In the genomic region with DNA sequence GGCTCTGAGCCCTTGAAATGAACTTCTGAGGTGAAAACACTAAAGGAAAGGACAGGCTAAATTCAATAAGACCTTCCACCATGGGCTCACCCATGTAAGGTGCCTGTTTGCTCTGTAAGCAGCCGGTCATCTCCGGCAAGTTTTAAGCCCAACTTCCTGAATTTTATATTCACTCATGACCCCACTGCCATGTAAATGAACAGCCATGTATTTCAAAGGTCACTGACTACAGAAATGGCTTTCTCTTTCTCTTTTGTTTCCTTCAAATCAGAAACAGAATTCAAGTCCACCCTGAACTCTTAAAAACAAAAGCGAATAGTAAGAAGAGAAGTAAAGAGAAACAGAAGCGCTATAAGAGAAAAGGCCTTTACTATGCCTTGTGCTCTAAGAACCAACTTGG, we compare ENCODE assay signal across 21 cellular contexts.
DNase-seq lines count a peak whose midpoint lies in the region; ATAC-seq, FAIRE-seq and TF ChIP-seq lines count a peak whose summit lies in the region.
"Had no signal": no experiment of that assay in that cellular context is flagged by ENCODE, and none has a peak within 500 bp of the region (broad histone marks: within the 10 kb centered on the region; RNA-seq: fewer than 3 reads in every experiment).

No MANE protein-coding gene starts in this region.

- H3K9ac ChIP-seq in liver (ENCODE audit: low read depth in 1 of 2, low read length in 2 of 2) (no peak overlapping the region), HepG2 (ENCODE audit: insufficient read depth, low read depth, low read length) (no peak overlapping the region)

- no peak for TF ChIP-seq EP300 in HepG2 (IDR thresholded peaks at IDR 0.05; ENCODE audit: low read depth in 2 of 2, low read length in 2 of 2)
- TF ChIP-seq EP300 in HepG2 (CRISPR knock-in tag; IDR thresholded peaks at IDR 0.05; ENCODE audit: borderline replicate concordance), result no peak

- POLR2A ChIA-PET in HepG2 (lab: Yijun Ruan, JAX), result no interaction called here

- H3K27me3 ChIP-seq in liver (ENCODE audit: control insufficient read depth in 4 of 4, insufficient read depth in 4 of 4, low read length in 3 of 4), result no peaks in the 10 kb centered on the region
- no peaks in the 10 kb centered on the region for H3K27me3 ChIP-seq in HepG2 (ENCODE audit: control insufficient read depth in 1 of 2, insufficient read depth in 2 of 2, low read length in 2 of 2)
- H3K27me3 ChIP-seq in right cardiac atrium (ENCODE audit: control insufficient read depth, insufficient read depth), result no peaks in the 10 kb centered on the region
- no peaks in the 10 kb centered on the region for H3K27me3 ChIP-seq in psoas muscle (ENCODE audit: insufficient read depth in 3 of 3, low read length in 2 of 3)
- H3K27me3 ChIP-seq: suprapubic skin had no signal

- TF ChIP-seq POLR2A in HepG2 (IDR thresholded peaks at IDR 0.05; ENCODE audit: insufficient read depth in 1 of 2, low read depth in 2 of 2, low read length in 2 of 2), result no peak

- no peaks in the 10 kb centered on the region for H3K79me2 ChIP-seq in HepG2 (ENCODE audit: insufficient read depth, low read length)

- FAIRE-seq in HepG2 (lab: Jason Lieb, UNC), result no peak
- FAIRE-seq: colon had no signal

- H3K36me3 ChIP-seq in liver (ENCODE audit: control insufficient read depth in 4 of 4, insufficient read depth in 3 of 4, low read depth in 1 of 4, low read length in 3 of 4) (no peaks in the 10 kb centered on the region), HepG2 (replicated peaks in 1 of 2; ENCODE audit: control insufficient read depth in 1 of 2, insufficient read depth in 2 of 2, low read length in 2 of 2) (no peaks in the 10 kb centered on the region), psoas muscle (ENCODE audit: insufficient read depth in 1 of 2, low read depth in 1 of 2) (peaks cover 0 to 22% of the 10 kb centered on the region in 2 donors)
- H3K36me3 ChIP-seq: suprapubic skin had no signal

- TF ChIP-seq CTCF in liver (IDR thresholded peaks at IDR 0.05; ENCODE audit: low read depth, low read length, missing input control), result no peak
- no peak for TF ChIP-seq CTCF in HepG2 (CRISPR knock-in tag; IDR thresholded peaks at IDR 0.05)
- no peak for TF ChIP-seq CTCF in psoas muscle (IDR thresholded peaks at IDR 0.05)

- in situ Hi-C loops in HepG2 (cut with HindIII; ENCODE audit: extremely low pct_ligation_motif_present, low pct_unique_long_range_greater_than_20kb), result no loop called here

- DNase-seq in HepG2 (ENCODE audit: low spot score), result no peak
- no peak for DNase-seq in right cardiac atrium
- DNase-seq in psoas muscle, result no peak
- DNase-seq in globus pallidus (ENCODE audit: low spot score), result no peak
- DNase-seq in NCI-H146 (lab: John Stamatoyannopoulos, UW), result no peak
- no peak for DNase-seq in nucleus accumbens (lab: John Stamatoyannopoulos, UW)
- DNase-seq: activated CD4-positive, alpha-beta T cell treated with anti-CD3 and anti-CD28 coated beads, Interleukin-2, amount 50 U/mL, for 4 hours; activated naive CD4-positive, alpha-beta T cell treated with Interleukin-2 at 50 U/mL for 16 hours; CD8-positive, alpha-beta T cell; DMS79; KG1; NCI-H1092 treated with DMSO at 0.1 percent for 48 hours; NCI-H524 treated with DMSO at 0.1 percent for 48 hours; SHP77; stimulated activated CD4-positive, alpha-beta T cell treated with anti-CD3 and anti-CD28 coated beads, Interleukin-4, amount 100 ng/mL, for 1 hour; T-cell had no signal

- H3K4me1 ChIP-seq in liver (ENCODE audit: control insufficient read depth in 4 of 4, insufficient read depth in 4 of 4, low read length in 3 of 4) (peaks cover 0 to 5% (median 0%) of the 10 kb centered on the region in 4 donors), HepG2 (ENCODE audit: insufficient read depth, low read length) (no peaks in the 10 kb centered on the region), right cardiac atrium (ENCODE audit: control insufficient read depth, insufficient read depth, low read length) (peaks cover 8% of the 10 kb centered on the region), psoas muscle (peaks cover 25% of the 10 kb centered on the region)

- TF ChIP-seq RAD21 in liver (IDR thresholded peaks at IDR 0.05) (peak in 1 of 2 donors; percentile 4), HepG2 (CRISPR knock-in tag; IDR thresholded peaks at IDR 0.05) (no peak)

- H3K4me3 ChIP-seq in liver (ENCODE audit: low read depth in 1 of 3, low read length in 3 of 3) (no peak overlapping the region), HepG2 (replicated peaks in 1 of 3; ENCODE audit: insufficient read depth in 1 of 3, low read depth in 2 of 3, low read length in 3 of 3) (no peak overlapping the region), right cardiac atrium (ENCODE audit: low read length) (no peak overlapping the region), psoas muscle (no peak overlapping the region)
- H3K4me3 ChIP-seq: suprapubic skin had no signal

- no peak overlapping the region for H2AFZ ChIP-seq in HepG2 (ENCODE audit: low read length)

- no peak overlapping the region for H3K4me2 ChIP-seq in HepG2 (ENCODE audit: low read depth, low read length)

- H3K9me3 ChIP-seq in liver (ENCODE audit: control insufficient read depth in 4 of 4, low read length in 3 of 4), result no peaks in the 10 kb centered on the region
- no peaks in the 10 kb centered on the region for H3K9me3 ChIP-seq in HepG2 (ENCODE audit: low read length)
- H3K9me3 ChIP-seq in right cardiac atrium (ENCODE audit: control insufficient read depth, low read length), result no peaks in the 10 kb centered on the region
- no peaks in the 10 kb centered on the region for H3K9me3 ChIP-seq in psoas muscle
- H3K9me3 ChIP-seq: suprapubic skin had no signal

- no peaks in the 10 kb centered on the region for H4K20me1 ChIP-seq in HepG2 (ENCODE audit: insufficient read depth, low read length)

- H3K27ac ChIP-seq in liver (ENCODE audit: low read depth in 1 of 2, low read length in 2 of 2), result peak overlapping the region in 1 of 2 donors; percentile 42
- H3K27ac ChIP-seq in HepG2 (ENCODE audit: extremely low read length, insufficient read depth, low read length), result no peak overlapping the region
- peak overlapping the region; percentile 37 for H3K27ac ChIP-seq in right cardiac atrium (ENCODE audit: low read length)
- H3K27ac ChIP-seq in psoas muscle, result peak overlapping the region; percentile 7
- H3K27ac ChIP-seq: suprapubic skin, VCaP had no signal

- CTCF ChIA-PET in HepG2 (lab: Yijun Ruan, JAX; ENCODE audit: low intra/inter-chr PET ratio, low total read pairs), result no interaction called here

- intact Hi-C loops in HepG2 (cut with micrococcal nuclease; ENCODE audit: unreplicated experiment) (loop anchor here (10.0 kb wide), 3 partner anchors 336 to 1286 kb away; no protein-coding TSS in a partner anchor), right cardiac atrium (cut with DNase I) (loop anchor here in 2 of 4 donors (10.0 kb wide), 1 partner anchor 226 kb away; a partner anchor contains a TSS), psoas muscle (cut with DNase I) (loop anchor here in 1 of 2 donors (10.0 kb wide), 2 partner anchors 86 to 166 kb away; no protein-coding TSS in a partner anchor)

- ATAC-seq in HepG2 (no peak), right cardiac atrium (no peak), psoas muscle (no peak), GM19328 (IDR thresholded peaks at IDR 0.05; ENCODE audit: unreplicated experiment) (no peak)
- ATAC-seq: CD8-positive, alpha-beta T cell; T-cell had no signal

- BruUV-seq in HepG2 (replicated peaks; lab: Mats Ljungman, UMichigan), result no TSS peak

- WGBS in liver, result 39% methylated on average over 4 of the region's 4 CpGs
- 45% methylated on average over 4 of the region's 4 CpGs for WGBS in HepG2 (ENCODE audit: low lambda C conversion rate)
- 49% methylated on average over 4 of the region's 4 CpGs for WGBS in right cardiac atrium
- WGBS in psoas muscle, 3 donors, result 62 to 68% (median 68%) methylated on average over 4 of the region's 4 CpGs

TF ChIP-seq in liver, 16 proteins besides CTCF, POLR2A, EP300 and RAD21:
- TF ChIP-seq RXRA (IDR thresholded peaks at IDR 0.05) (peak in 1 of 2 donors; percentile 10), HNF4A (conservative IDR thresholded peaks at IDR 0.05) (peak; percentile 12 to 38), NR2F2 (IDR thresholded peaks at IDR 0.05) (peak; percentile 39), TAF1 (conservative IDR thresholded peaks at IDR 0.05) (no peak), SP1 (IDR thresholded peaks at IDR 0.05) (peak; percentile 41)

TF ChIP-seq in HepG2, 621 proteins besides CTCF, POLR2A, EP300 and RAD21:
- TF ChIP-seq HMGA1 (CRISPR knock-in tag; conservative IDR thresholded peaks at IDR 0.05) (no peak), TGIF2 (CRISPR knock-in tag; IDR thresholded peaks at IDR 0.05) (no peak), SMAD1 (CRISPR knock-in tag; IDR thresholded peaks at IDR 0.05; ENCODE audit: borderline replicate concordance, low read depth) (no peak), NR1H2 (CRISPR knock-in tag; IDR thresholded peaks at IDR 0.05; ENCODE audit: borderline replicate concordance, low read depth) (no peak), DMAP1 (CRISPR knock-in tag; IDR thresholded peaks at IDR 0.05) (no peak), ZNF343 (CRISPR knock-in tag; IDR thresholded peaks at IDR 0.05) (no peak), ZNF326 (CRISPR knock-in tag; IDR thresholded peaks at IDR 0.05; ENCODE audit: borderline replicate concordance) (no peak)
- TF ChIP-seq, protein P1, sequence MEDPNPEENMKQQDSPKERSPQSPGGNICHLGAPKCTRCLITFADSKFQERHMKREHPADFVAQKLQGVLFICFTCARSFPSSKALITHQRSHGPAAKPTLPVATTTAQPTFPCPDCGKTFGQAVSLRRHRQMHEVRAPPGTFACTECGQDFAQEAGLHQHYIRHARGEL (CRISPR knock-in tag; IDR thresholded peaks at IDR 0.05), result no peak
- TF ChIP-seq, protein P2, sequence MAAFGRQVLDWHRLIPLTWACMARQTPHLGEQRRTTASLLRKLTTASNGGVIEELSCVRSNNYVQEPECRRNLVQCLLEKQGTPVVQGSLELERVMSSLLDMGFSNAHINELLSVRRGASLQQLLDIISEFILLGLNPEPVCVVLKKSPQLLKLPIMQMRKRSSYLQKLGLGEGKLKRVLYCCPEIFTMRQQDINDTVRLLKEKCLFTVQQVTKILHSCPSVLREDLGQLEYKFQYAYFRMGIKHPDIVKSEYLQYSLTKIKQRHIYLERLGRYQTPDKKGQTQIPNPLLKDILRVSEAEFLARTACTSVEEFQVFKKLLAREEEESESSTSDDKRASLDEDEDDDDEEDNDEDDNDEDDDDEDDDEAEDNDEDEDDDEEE (CRISPR knock-in tag; IDR thresholded peaks at IDR 0.05), result no peak
